Comparison of ENCODE assay signal across 8 cellular contexts in genomic region chr19:4870025-4870700, GRCh38. TPM values are rescaled to one million over a fixed set of nuclear protein-coding genes. Genes with fewer than 3 reads are reported as not detected.
DNase-seq lines count a peak whose midpoint lies in the region; ATAC-seq lines count a peak whose summit lies in the region.

No MANE protein-coding gene starts in this region.

- H3K9me3 Mint-ChIP-seq in natural killer cell treated with Interleukin-12 subunit alpha and Interleukin-12 subunit beta and Interleukin-15 and Interleukin-18, amount 100 ng/mL, for 72 hours, result no peaks in the 10 kb centered on the region

- peak overlapping the region; percentile 21 for H3K4me3 Mint-ChIP-seq in natural killer cell treated with Interleukin-12 subunit alpha and Interleukin-12 subunit beta and Interleukin-15 and Interleukin-18, amount 100 ng/mL, for 72 hours

- H3K36me3 ChIP-seq in ES-I3 (ENCODE audit: insufficient read depth, low read length), result no peaks in the 10 kb centered on the region

- peak overlapping the region in 1 of 2 donors; percentile 69 for H3K27ac Mint-ChIP-seq in natural killer cell treated with Interleukin-12 subunit alpha and Interleukin-12 subunit beta and Interleukin-15 and Interleukin-18, amount 100 ng/mL, for 72 hours

- H3K9ac ChIP-seq in ES-I3 (ENCODE audit: low read depth, low read length), result peak overlapping the region; percentile 1; the same call in 1 of the 2 replicates

- H3K4me1 Mint-ChIP-seq in natural killer cell treated with Interleukin-12 subunit alpha and Interleukin-12 subunit beta and Interleukin-15 and Interleukin-18, amount 100 ng/mL, for 72 hours (ENCODE audit: low read depth in 2 of 2), result peaks cover 16 to 27% of the 10 kb centered on the region in 2 donors

- peak; percentile 83 for DNase-seq in NCI-H460 (ENCODE audit: extremely low read depth, low read depth)
- peak; percentile 40 for DNase-seq in brain pericyte (ENCODE audit: low read depth, low spot score)
- DNase-seq in natural killer cell treated with Interleukin-12 subunit alpha and Interleukin-12 subunit beta and Interleukin-15 and Interleukin-18, amount 100 ng/mL, for 72 hours (ENCODE audit: low spot score), result peak; percentile 66
- no peak for DNase-seq in activated gamma-delta T cell treated with Interleukin-2 at 50 U/mL for 16 hours

- H3K4me1 ChIP-seq in ES-I3 (ENCODE audit: insufficient read depth, low read length), result no peaks in the 10 kb centered on the region; the same call in 1 of the 2 replicates

- H3K27me3 Mint-ChIP-seq in natural killer cell treated with Interleukin-12 subunit alpha and Interleukin-12 subunit beta and Interleukin-15 and Interleukin-18, amount 100 ng/mL, for 72 hours, result peaks cover 0 to 2% of the 10 kb centered on the region in 2 donors

- ATAC-seq in natural killer cell treated with Interleukin-12 subunit alpha and Interleukin-12 subunit beta and Interleukin-15 and Interleukin-18, amount 100 ng/mL, for 72 hours, result peak; percentile 54 to 70
- ATAC-seq in GM21360 (IDR thresholded peaks at IDR 0.05; ENCODE audit: unreplicated experiment), result no peak
- ATAC-seq in HG02610 (IDR thresholded peaks at IDR 0.05; ENCODE audit: unreplicated experiment), result no peak
- ATAC-seq in GM21619 (IDR thresholded peaks at IDR 0.05; ENCODE audit: unreplicated experiment), result no peak

- no peaks in the 10 kb centered on the region for H3K36me3 Mint-ChIP-seq in natural killer cell treated with Interleukin-12 subunit alpha and Interleukin-12 subunit beta and Interleukin-15 and Interleukin-18, amount 100 ng/mL, for 72 hours

- no peaks in the 10 kb centered on the region for H3K9me3 ChIP-seq in ES-I3 (ENCODE audit: control insufficient read depth, insufficient read depth, low read length)

RNA-seq across cellular contexts. Expression of gene PLIN3, which starts 2.7 kb away (rescaled TPM):
- 35.2 and 36.9 TPM in 2 replicates for total RNA-seq in NCI-H460 (2014; rRNA removed; shearing (Covaris generic))
- polyA plus RNA-seq in NCI-H460 (2014; cell fraction: nucleus; rRNA removed), result 29.5 and 43.4 TPM in 2 replicates
- 10 to 100 TPM; 25.1 to 34.0 TPM for total RNA-seq in natural killer cell treated with Interleukin-12 subunit alpha and Interleukin-12 subunit beta and Interleukin-15 and Interleukin-18, amount 100 ng/mL, for 72 hours

RNA-seq across cellular contexts. Expression of gene ARRDC5, which starts 32.5 kb away (rescaled TPM):
- total RNA-seq in NCI-H460 (2014; rRNA removed; shearing (Covaris generic)), result not detected in 2 replicates
- polyA plus RNA-seq in NCI-H460 (2014; cell fraction: nucleus; rRNA removed), result not detected in 2 replicates
- 1 to 10 TPM; 1.6 to 2.2 TPM for total RNA-seq in natural killer cell treated with Interleukin-12 subunit alpha and Interleukin-12 subunit beta and Interleukin-15 and Interleukin-18, amount 100 ng/mL, for 72 hours

RNA-seq across cellular contexts. Expression of gene TICAM1, which starts 38.7 kb away (rescaled TPM):
- 3.0 and 4.4 TPM in 2 replicates for total RNA-seq in NCI-H460 (2014; rRNA removed; shearing (Covaris generic))
- polyA plus RNA-seq in NCI-H460 (2014; cell fraction: nucleus; rRNA removed), result 3.0 and 4.5 TPM in 2 replicates
- 10 to 100 TPM; 42.6 to 47.0 TPM for total RNA-seq in natural killer cell treated with Interleukin-12 subunit alpha and Interleukin-12 subunit beta and Interleukin-15 and Interleukin-18, amount 100 ng/mL, for 72 hours

RNA-seq across cellular contexts. Expression of gene UHRF1, which starts 39.1 kb away (rescaled TPM):
- total RNA-seq in NCI-H460 (2014; rRNA removed; shearing (Covaris generic)), result 11.0 and 13.4 TPM in 2 replicates
- 37.9 and 47.4 TPM in 2 replicates for polyA plus RNA-seq in NCI-H460 (2014; cell fraction: nucleus; rRNA removed)
- total RNA-seq in natural killer cell treated with Interleukin-12 subunit alpha and Interleukin-12 subunit beta and Interleukin-15 and Interleukin-18, amount 100 ng/mL, for 72 hours, result 100 to 1,000 TPM in 1 of 2 donors, 10 to 100 TPM in 1; 75.5 to 201 TPM

Comparison
In these comparisons a context has a peak if more than half of its experiments do, and no peak if none do; other contexts are left out.
1. ATAC-seq: peak in natural killer cell treated with Interleukin-12 subunit alpha and Interleukin-12 subunit beta and Interleukin-15 and Interleukin-18, amount 100 ng/mL, for 72 hours (2 of 2); none in GM21360 (single experiment), HG02610 (single experiment) and GM21619 (single experiment).